8 cellular contexts compared by ENCODE assay signal in genomic region chr14:61537567-61538463, GRCh38.
A peak's percentile ranks its signal among the peaks of the same experiment; 100 is the strongest.
DNase-seq lines count a peak whose midpoint lies in the region; ATAC-seq, FAIRE-seq and TF ChIP-seq lines count a peak whose summit lies in the region.

No MANE protein-coding gene starts in this region.

- no peaks in the 10 kb centered on the region for H3K9me3 ChIP-seq in astrocyte (ENCODE audit: insufficient read depth, low read depth, low read length)
- no peaks in the 10 kb centered on the region for H3K9me3 ChIP-seq in kidney (ENCODE audit: control insufficient read depth in 1 of 2, low read length in 2 of 2)

- H3K4me1 ChIP-seq in astrocyte (ENCODE audit: insufficient read depth, low read length) = peaks cover 18% of the 10 kb centered on the region
- peaks cover 21 to 31% of the 10 kb centered on the region in 2 donors for H3K4me1 ChIP-seq in kidney (ENCODE audit: control insufficient read depth in 1 of 2, insufficient read depth in 1 of 2, low read depth in 1 of 2, low read length in 2 of 2)

- peak overlapping the region; percentile 30 for H3K27ac ChIP-seq in astrocyte (ENCODE audit: low read depth, low read length)
- peak overlapping the region; percentile 58 to 93 for H3K27ac ChIP-seq in kidney (ENCODE audit: low read depth in 2 of 2, low read length in 2 of 2)

- H3K4me1 Mint-ChIP-seq in activated CD4-positive, alpha-beta memory T cell treated with anti-CD3 and anti-CD28 coated beads for 36 hours (ENCODE audit: low read depth) = peaks cover 81% of the 10 kb centered on the region
- peaks cover 67% of the 10 kb centered on the region for H3K4me1 Mint-ChIP-seq in activated CD4-positive, alpha-beta memory T cell treated with anti-CD3 and anti-CD28 coated beads, Interleukin-2, amount 10 ng/mL, durations not matched to agents 7 days and 5 days
- peaks cover 47% of the 10 kb centered on the region for H3K4me1 Mint-ChIP-seq in astrocyte (ENCODE audit: low read depth, unreplicated experiment)

- no peaks in the 10 kb centered on the region for H4K20me1 ChIP-seq in astrocyte (ENCODE audit: insufficient read depth, low read length)

- no peaks in the 10 kb centered on the region for H3K36me3 ChIP-seq in astrocyte (ENCODE audit: insufficient read depth, low read length)
- no peaks in the 10 kb centered on the region for H3K36me3 ChIP-seq in kidney (ENCODE audit: control insufficient read depth in 1 of 2, insufficient read depth in 2 of 2, low read length in 2 of 2)

- H3K9me3 Mint-ChIP-seq in activated CD4-positive, alpha-beta memory T cell treated with anti-CD3 and anti-CD28 coated beads for 36 hours = no peaks in the 10 kb centered on the region
- H3K9me3 Mint-ChIP-seq in activated CD4-positive, alpha-beta memory T cell treated with anti-CD3 and anti-CD28 coated beads, Interleukin-2, amount 10 ng/mL, durations not matched to agents 7 days and 5 days = no peaks in the 10 kb centered on the region
- H3K9me3 Mint-ChIP-seq in astrocyte (ENCODE audit: unreplicated experiment) = peaks cover 2% of the 10 kb centered on the region

- peak overlapping the region; percentile 77 for H3K27ac Mint-ChIP-seq in activated CD4-positive, alpha-beta memory T cell treated with anti-CD3 and anti-CD28 coated beads for 36 hours
- H3K27ac Mint-ChIP-seq in activated CD4-positive, alpha-beta memory T cell treated with anti-CD3 and anti-CD28 coated beads, Interleukin-2, amount 10 ng/mL, durations not matched to agents 7 days and 5 days = no peak overlapping the region
- peak overlapping the region; percentile 94 for H3K27ac Mint-ChIP-seq in astrocyte (ENCODE audit: unreplicated experiment)

- H3K27me3 Mint-ChIP-seq in activated CD4-positive, alpha-beta memory T cell treated with anti-CD3 and anti-CD28 coated beads for 36 hours = no peaks in the 10 kb centered on the region
- no peaks in the 10 kb centered on the region for H3K27me3 Mint-ChIP-seq in activated CD4-positive, alpha-beta memory T cell treated with anti-CD3 and anti-CD28 coated beads, Interleukin-2, amount 10 ng/mL, durations not matched to agents 7 days and 5 days
- H3K27me3 Mint-ChIP-seq in astrocyte (ENCODE audit: low read depth, unreplicated experiment) = no peaks in the 10 kb centered on the region

- H3K4me2 ChIP-seq in astrocyte (ENCODE audit: low read length) = peak overlapping the region; percentile 68

- intact Hi-C loops in activated CD4-positive, alpha-beta memory T cell treated with anti-CD3 and anti-CD28 coated beads for 36 hours (cut with micrococcal nuclease) = loop anchor here (1.0 to 2.0 kb wide), 3 partner anchors 13 to 25 kb away; no protein-coding TSS in a partner anchor
- intact Hi-C loops in kidney (cut with DNase I) = no loop called here

- H2AFZ ChIP-seq in astrocyte (ENCODE audit: low read depth, low read length) = peak overlapping the region; percentile 6

- POLR2A ChIA-PET in activated CD4-positive, alpha-beta memory T cell treated with anti-CD3 and anti-CD28 coated beads for 36 hours (lab: Charles Lee) = interaction anchor here (0.6 to 1.4 kb wide), 8 partner anchors 13 to 157 kb away, joined by 3 to 6 read pairs (median 4); partner anchors contain the start of gene HIF1A
- POLR2A ChIA-PET in activated CD4-positive, alpha-beta memory T cell treated with anti-CD3 and anti-CD28 coated beads, Interleukin-2, amount 10 ng/mL, durations not matched to agents 7 days and 5 days (lab: Charles Lee) = interaction anchor here (1.3 to 1.7 kb wide), 2 partner anchors 14 to 44 kb away, joined by 3 to 4 read pairs; no protein-coding TSS in a partner anchor

- no peak for ATAC-seq in GM21786 (IDR thresholded peaks at IDR 0.05; ENCODE audit: unreplicated experiment)
- no peak for ATAC-seq in HG03025 (IDR thresholded peaks at IDR 0.05; ENCODE audit: low FRiP score, unreplicated experiment)

- H3K4me3 Mint-ChIP-seq in activated CD4-positive, alpha-beta memory T cell treated with anti-CD3 and anti-CD28 coated beads for 36 hours = peak overlapping the region; percentile 1
- no peak overlapping the region for H3K4me3 Mint-ChIP-seq in activated CD4-positive, alpha-beta memory T cell treated with anti-CD3 and anti-CD28 coated beads, Interleukin-2, amount 10 ng/mL, durations not matched to agents 7 days and 5 days
- H3K4me3 Mint-ChIP-seq in astrocyte (ENCODE audit: unreplicated experiment) = no peak overlapping the region

- FAIRE-seq in astrocyte (lab: Jason Lieb, UNC) (no peak), kidney (lab: Jason Lieb, UNC) (no peak)

- no peaks in the 10 kb centered on the region for H3K27me3 ChIP-seq in astrocyte (ENCODE audit: insufficient read depth, low read length)

- DNase-seq in activated CD4-positive, alpha-beta memory T cell treated with anti-CD3 and anti-CD28 coated beads for 36 hours = peak; percentile 71
- no peak for DNase-seq in activated CD4-positive, alpha-beta memory T cell treated with anti-CD3 and anti-CD28 coated beads, Interleukin-2, amount 10 ng/mL, durations not matched to agents 7 days and 5 days
- DNase-seq in NCI-H510A (lab: John Stamatoyannopoulos, UW) = peak; percentile 80
- peak; percentile 90 for DNase-seq in astrocyte (ENCODE audit: low read depth)
- DNase-seq in kidney = no peak
- DNase-seq in stimulated activated CD8-positive, alpha-beta memory T cell treated with anti-CD3 and anti-CD28 coated beads, Interleukin-4, amount 100 ng/mL, for 48 hours = peak; percentile 63

- H3K9ac ChIP-seq in astrocyte (ENCODE audit: low read length) = peak overlapping the region; percentile 17
- H3K9ac ChIP-seq in kidney (ENCODE audit: low read length in 2 of 2) = peak overlapping the region; percentile 1 to 9

- CTCF ChIA-PET in activated CD4-positive, alpha-beta memory T cell treated with anti-CD3 and anti-CD28 coated beads for 36 hours (lab: Charles Lee) = interaction anchor here (0.6 to 2.3 kb wide), 5 partner anchors 9 to 805 kb away, joined by 3 to 8 read pairs (median 3); no protein-coding TSS in a partner anchor
- CTCF ChIA-PET in activated CD4-positive, alpha-beta memory T cell treated with anti-CD3 and anti-CD28 coated beads, Interleukin-2, amount 10 ng/mL, durations not matched to agents 7 days and 5 days (lab: Charles Lee) = interaction anchor here (1.4 kb wide), 1 partner anchor 25 kb away, joined by 3 read pairs; no protein-coding TSS in a partner anchor

- no peak for TF ChIP-seq CTCF in astrocyte (IDR thresholded peaks at IDR 0.05; ENCODE audit: insufficient read depth, low read depth, low read length)
- no peak for TF ChIP-seq CTCF in kidney (IDR thresholded peaks at IDR 0.05; ENCODE audit: borderline replicate concordance, extremely low read depth, insufficient read depth)

- H3K79me2 ChIP-seq in astrocyte (ENCODE audit: insufficient read depth, low read length) = no peaks in the 10 kb centered on the region

- H3K4me3 ChIP-seq in astrocyte (ENCODE audit: insufficient read depth, low read depth, low read length) = no peak overlapping the region
- no peak overlapping the region for H3K4me3 ChIP-seq in kidney (ENCODE audit: low read length in 2 of 2)

- H3K36me3 Mint-ChIP-seq in activated CD4-positive, alpha-beta memory T cell treated with anti-CD3 and anti-CD28 coated beads for 36 hours = peaks cover 69% of the 10 kb centered on the region
- H3K36me3 Mint-ChIP-seq in activated CD4-positive, alpha-beta memory T cell treated with anti-CD3 and anti-CD28 coated beads, Interleukin-2, amount 10 ng/mL, durations not matched to agents 7 days and 5 days (ENCODE audit: low read depth) = peaks cover 95% of the 10 kb centered on the region
- no peaks in the 10 kb centered on the region for H3K36me3 Mint-ChIP-seq in astrocyte (ENCODE audit: low read depth, unreplicated experiment)

Comparison
In these comparisons a context has a peak if more than half of its experiments do, and no peak if none do; other contexts are left out.
1. DNase-seq: peak in activated CD4-positive, alpha-beta memory T cell treated with anti-CD3 and anti-CD28 coated beads for 36 hours (single experiment), NCI-H510A (single experiment), astrocyte (single experiment) and stimulated activated CD8-positive, alpha-beta memory T cell treated with anti-CD3 and anti-CD28 coated beads, Interleukin-4, amount 100 ng/mL, for 48 hours (single experiment); none in activated CD4-positive, alpha-beta memory T cell treated with anti-CD3 and anti-CD28 coated beads, Interleukin-2, amount 10 ng/mL, durations not matched to agents 7 days and 5 days (single experiment) and kidney (single experiment).